In genomic region chr1:23556661-23557470, GRCh38 we compare ENCODE assay signal across 8 cellular contexts. TPM values are rescaled to one million over a fixed set of nuclear protein-coding genes. Genes with fewer than 3 reads are reported as not detected.
DNase-seq lines count a peak whose midpoint lies in the region; ATAC-seq and TF ChIP-seq lines count a peak whose summit lies in the region.

No MANE protein-coding gene starts in this region.

- peaks cover 4% of the 10 kb centered on the region for H3K36me3 Mint-ChIP-seq in activated naive CD8-positive, alpha-beta T cell treated with anti-CD3 and anti-CD28 coated beads, Interleukin-2, amount 10 ng/mL, durations not matched to agents 7 days and 5 days

- no peaks in the 10 kb centered on the region for H3K9me3 Mint-ChIP-seq in activated naive CD8-positive, alpha-beta T cell treated with anti-CD3 and anti-CD28 coated beads, Interleukin-2, amount 10 ng/mL, durations not matched to agents 7 days and 5 days

- H3K27me3 Mint-ChIP-seq in activated naive CD8-positive, alpha-beta T cell treated with anti-CD3 and anti-CD28 coated beads, Interleukin-2, amount 10 ng/mL, durations not matched to agents 7 days and 5 days, result peaks cover 13% of the 10 kb centered on the region

- H3K27ac ChIP-seq in AG04450 (ENCODE audit: low read depth, low read length) (peak overlapping the region; percentile 57), thymus (ENCODE audit: low read depth) (peak overlapping the region; percentile 77)

- DNase-seq in AG04450 (ENCODE audit: low read depth, low spot score), result no peak
- DNase-seq in HAP-1 (ENCODE audit: low spot score in 2 of 2), result peak; percentile 32 to 37
- no peak for DNase-seq in activated naive CD8-positive, alpha-beta T cell treated with anti-CD3 and anti-CD28 coated beads, Interleukin-2, amount 10 ng/mL, durations not matched to agents 7 days and 5 days
- no peak for DNase-seq in kidney epithelial cell (ENCODE audit: low read depth)
- DNase-seq in midbrain (lab: John Stamatoyannopoulos, UW), result no peak

- peak overlapping the region; percentile 85 for H3K27ac Mint-ChIP-seq in activated naive CD8-positive, alpha-beta T cell treated with anti-CD3 and anti-CD28 coated beads, Interleukin-2, amount 10 ng/mL, durations not matched to agents 7 days and 5 days

- in situ Hi-C loops in HAP-1 (cut with MboI; ENCODE audit: low sequenced_read_pairs), result no loop called here

- H3K27me3 ChIP-seq in AG04450 (ENCODE audit: control insufficient read depth, insufficient read depth, low read length) (no peaks in the 10 kb centered on the region), HAP-1 (ENCODE audit: low read depth) (no peaks in the 10 kb centered on the region), kidney epithelial cell (ENCODE audit: control insufficient read depth, insufficient read depth, low read length) (no peaks in the 10 kb centered on the region), thymus (ENCODE audit: control insufficient read depth, insufficient read depth) (peaks cover 6% of the 10 kb centered on the region)

- H3K36me3 ChIP-seq in HAP-1 (replicated peaks) (peaks cover 30% of the 10 kb centered on the region), kidney epithelial cell (ENCODE audit: control insufficient read depth, insufficient read depth, low read length) (no peaks in the 10 kb centered on the region), thymus (ENCODE audit: control insufficient read depth, insufficient read depth) (no peaks in the 10 kb centered on the region)

- no peak for ATAC-seq in activated naive CD8-positive, alpha-beta T cell treated with anti-CD3 and anti-CD28 coated beads, Interleukin-2, amount 10 ng/mL, durations not matched to agents 7 days and 5 days (ENCODE audit: low read depth)
- ATAC-seq in GM18867 (IDR thresholded peaks at IDR 0.05; ENCODE audit: unreplicated experiment), result no peak
- ATAC-seq in GM21723 (IDR thresholded peaks at IDR 0.05; ENCODE audit: unreplicated experiment), result no peak

- TF ChIP-seq CTCF in AG04450 (IDR thresholded peaks at IDR 0.05; ENCODE audit: low read depth, low read length), result no peak
- no peak for TF ChIP-seq CTCF in kidney epithelial cell (IDR thresholded peaks at IDR 0.05; ENCODE audit: insufficient read depth, low read length, poor library complexity, severe bottlenecking)

- peaks cover 51% of the 10 kb centered on the region for H3K4me1 Mint-ChIP-seq in activated naive CD8-positive, alpha-beta T cell treated with anti-CD3 and anti-CD28 coated beads, Interleukin-2, amount 10 ng/mL, durations not matched to agents 7 days and 5 days

- H3K4me3 ChIP-seq in AG04450 (ENCODE audit: low read depth, low read length) (peak overlapping the region; percentile 86), HAP-1 (peak overlapping the region; percentile 93), kidney epithelial cell (ENCODE audit: low read depth, low read length) (peak overlapping the region; percentile 74), thymus (ENCODE audit: low read length) (peak overlapping the region; percentile 70)

- H3K4me1 ChIP-seq in HAP-1, result peaks cover 55% of the 10 kb centered on the region
- peaks cover 59% of the 10 kb centered on the region for H3K4me1 ChIP-seq in thymus (ENCODE audit: control insufficient read depth, insufficient read depth, low read length)

- H3K9me3 ChIP-seq in AG04450 (ENCODE audit: control insufficient read depth, insufficient read depth, low read length) (no peaks in the 10 kb centered on the region; the same call in 1 of the 2 replicates), HAP-1 (no peaks in the 10 kb centered on the region), thymus (ENCODE audit: control insufficient read depth) (no peaks in the 10 kb centered on the region)

- CTCF ChIA-PET in AG04450 (lab: Charles Lee), result interaction anchor here (0.6 to 5.3 kb wide), 6 partner anchors 12 to 217 kb away, joined by 5 to 51 read pairs (median 21); no protein-coding TSS in a partner anchor

- POLR2A ChIA-PET in AG04450 (lab: Yijun Ruan, JAX), result interaction anchor here (0.6 to 3.8 kb wide), 5 partner anchors 20 to 79 kb away, joined by 3 to 57 read pairs (median 13); no protein-coding TSS in a partner anchor
- POLR2A ChIA-PET in activated naive CD8-positive, alpha-beta T cell treated with anti-CD3 and anti-CD28 coated beads, Interleukin-2, amount 10 ng/mL, durations not matched to agents 7 days and 5 days (lab: Charles Lee), result interaction anchor here (0.9 to 6.4 kb wide), 17 partner anchors 11 to 80 kb away, joined by 3 to 141 read pairs (median 31); no protein-coding TSS in a partner anchor

- peak overlapping the region; percentile 84 for H3K4me3 Mint-ChIP-seq in activated naive CD8-positive, alpha-beta T cell treated with anti-CD3 and anti-CD28 coated beads, Interleukin-2, amount 10 ng/mL, durations not matched to agents 7 days and 5 days

- WGBS in thymus, result 81% methylated on average over 4 of the region's 4 CpGs

RNA-seq across cellular contexts. Expression of gene ID3, which starts 2.4 kb away (rescaled TPM):
- polyA plus RNA-seq in AG04450 (2011; rRNA removed) (15.3 and 25.0 TPM in 2 replicates), thymus (131 TPM)
- 27.0 and 45.8 TPM in 2 replicates for polyA minus RNA-seq in AG04450 (2011; rRNA and poly(A)+ RNA removed)
- 10 to 100 TPM; 44.0 to 51.1 TPM for total RNA-seq in activated naive CD8-positive, alpha-beta T cell treated with anti-CD3 and anti-CD28 coated beads, Interleukin-2, amount 10 ng/mL, durations not matched to agents 7 days and 5 days
- 76.6 and 77.5 TPM in 2 replicates for total RNA-seq in kidney epithelial cell

RNA-seq across cellular contexts. Expression of gene E2F2, which starts 25.8 kb away (rescaled TPM):
- 0.05 and 0.06 TPM in 2 replicates for polyA plus RNA-seq in AG04450 (2011; rRNA removed)
- polyA minus RNA-seq in AG04450 (2011; rRNA and poly(A)+ RNA removed), result 0.26 and 0.46 TPM in 2 replicates
- 10 to 100 TPM; 44.2 to 45.1 TPM for total RNA-seq in activated naive CD8-positive, alpha-beta T cell treated with anti-CD3 and anti-CD28 coated beads, Interleukin-2, amount 10 ng/mL, durations not matched to agents 7 days and 5 days
- total RNA-seq in kidney epithelial cell, result 0.07 and 0.13 TPM in 2 replicates
- polyA plus RNA-seq in thymus, result 2.0 TPM

Comparison
In these comparisons a context has a peak if more than half of its experiments do, and no peak if none do; other contexts are left out.
1. DNase-seq: peak in HAP-1 (2 of 2); none in AG04450 (single experiment), activated naive CD8-positive, alpha-beta T cell treated with anti-CD3 and anti-CD28 coated beads, Interleukin-2, amount 10 ng/mL, durations not matched to agents 7 days and 5 days (single experiment), kidney epithelial cell (single experiment) and midbrain (single experiment).
2. RNA of gene E2F2, which starts 25.8 kb away (total RNA-seq): 44.2 to 45.1 TPM in activated naive CD8-positive, alpha-beta T cell treated with anti-CD3 and anti-CD28 coated beads, Interleukin-2, amount 10 ng/mL, durations not matched to agents 7 days and 5 days; 0.07 to 0.13 TPM in kidney epithelial cell; every median in the first group is over 10 times any median in the second.
3. Peak in every context shown above with its lines, with median percentiles within 50 percentile points of each other: H3K4me3 ChIP-seq.